In the genomic region with DNA sequence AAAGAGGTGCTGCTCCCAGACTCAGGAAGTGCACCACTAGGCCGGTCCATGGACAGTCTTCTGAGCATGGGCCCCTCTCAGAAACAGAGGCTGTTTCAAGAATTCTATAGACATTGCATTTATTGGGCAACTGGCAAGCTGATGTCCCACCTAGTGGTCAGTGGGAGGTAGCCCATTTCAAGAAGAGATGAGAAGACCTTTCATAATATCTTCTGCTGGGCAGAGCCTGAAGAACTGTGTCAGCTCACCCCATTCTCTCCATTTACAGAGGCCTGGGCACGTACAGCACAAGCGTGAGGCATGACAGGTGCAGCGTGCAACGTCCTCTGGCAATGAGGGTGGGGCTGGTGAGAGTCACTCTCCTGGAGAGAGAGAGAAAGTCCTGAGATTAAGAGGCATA, we compare ENCODE assay signal across 8 cellular contexts.
DNase-seq lines count a peak whose midpoint lies in the region; ATAC-seq and TF ChIP-seq lines count a peak whose summit lies in the region.

No MANE protein-coding gene starts in this region.

- TF ChIP-seq CTCF in GM12864 (IDR thresholded peaks at IDR 0.05; ENCODE audit: low read depth, low read length, missing control alignments) = peak; percentile 51
- peak; percentile 33 for TF ChIP-seq CTCF in colonic mucosa (IDR thresholded peaks at IDR 0.05)

- H3K4me1 ChIP-seq in colonic mucosa = no peaks in the 10 kb centered on the region

- H3K27me3 ChIP-seq in colonic mucosa = no peaks in the 10 kb centered on the region

- no peak overlapping the region for H3K9ac ChIP-seq in colonic mucosa (ENCODE audit: low read depth in 2 of 2, low read length in 2 of 2)

- ATAC-seq in HG03432 (IDR thresholded peaks at IDR 0.05; ENCODE audit: unreplicated experiment) (no peak), HG03108 (IDR thresholded peaks at IDR 0.05; ENCODE audit: unreplicated experiment) (no peak)

- peak; percentile 54 for DNase-seq in A172 (ENCODE audit: low spot score)
- DNase-seq in GM12864 (ENCODE audit: low read depth) = no peak
- peak; percentile 15 for DNase-seq in NCI-H774 (lab: John Stamatoyannopoulos, UW)
- no peak for DNase-seq in colonic mucosa
- peak; percentile 13 for DNase-seq in mucosa of gallbladder (ENCODE audit: low spot score)
- no peak for DNase-seq in central memory CD4-positive, alpha-beta T cell

- H3K9me3 ChIP-seq in colonic mucosa = no peaks in the 10 kb centered on the region

- H3K27ac ChIP-seq in colonic mucosa = no peak overlapping the region

- no peaks in the 10 kb centered on the region for H3K36me3 ChIP-seq in colonic mucosa

- no peak overlapping the region for H3K4me3 ChIP-seq in GM12864 (ENCODE audit: low read depth, low read length)
- no peak overlapping the region for H3K4me3 ChIP-seq in colonic mucosa

- intact Hi-C loops in colonic mucosa (cut with DNase I) = no loop called here

Comparison
In these comparisons a context has a peak if more than half of its experiments do, and no peak if none do; other contexts are left out.
1. DNase-seq: peak in A172 (single experiment), NCI-H774 (single experiment) and mucosa of gallbladder (single experiment); none in GM12864 (single experiment), colonic mucosa (single experiment) and central memory CD4-positive, alpha-beta T cell (single experiment).